1 cellular context compared by ENCODE assay signal in genomic region chr16:5042574-5043171, GRCh38.
TF ChIP-seq lines count a peak whose summit lies in the region.

No MANE protein-coding gene starts in this region.

TF ChIP-seq in HepG2, 621 proteins besides CTCF, POLR2A, EP300 and RAD21 (continued from another document and continues in another):
- TF ChIP-seq ZNF333 (CRISPR knock-in tag; IDR thresholded peaks at IDR 0.05; ENCODE audit: borderline replicate concordance) (no peak), ZNF317 (CRISPR knock-in tag; IDR thresholded peaks at IDR 0.05) (no peak), ZBTB2 (CRISPR knock-in tag; IDR thresholded peaks at IDR 0.05; ENCODE audit: low read depth) (no peak), ZEB1 (IDR thresholded peaks at IDR 0.05; ENCODE audit: insufficient replicate concordance, low read depth) (no peak), ZNF274 (CRISPR knock-in tag; IDR thresholded peaks at IDR 0.05) (no peak), ZBTB42 (CRISPR knock-in tag; IDR thresholded peaks at IDR 0.05) (no peak), JUN (CRISPR knock-in tag; IDR thresholded peaks at IDR 0.05) (peak; percentile 22; the same call in 1 of the 2 replicates), GMEB1 (CRISPR knock-in tag; IDR thresholded peaks at IDR 0.05; ENCODE audit: borderline replicate concordance) (no peak), ZNF709 (CRISPR knock-in tag; IDR thresholded peaks at IDR 0.05) (no peak), ZFP36L2 (CRISPR knock-in tag; IDR thresholded peaks at IDR 0.05) (no peak), ATRX (CRISPR knock-in tag; IDR thresholded peaks at IDR 0.05; ENCODE audit: borderline replicate concordance) (no peak), HNRNPL (IDR thresholded peaks at IDR 0.05; ENCODE audit: low read depth, low read length) (no peak), HNF1B (CRISPR knock-in tag; IDR thresholded peaks at IDR 0.05) (0 out of 2 replicates have a peak, but pooled peaks have one; percentile 55), ZNF607 (CRISPR knock-in tag; IDR thresholded peaks at IDR 0.05; ENCODE audit: borderline replicate concordance) (no peak), GATA4 (IDR thresholded peaks at IDR 0.05; ENCODE audit: borderline replicate concordance, low read depth) (no peak), DR1 (CRISPR knock-in tag; IDR thresholded peaks at IDR 0.05) (no peak), TOPORS (CRISPR knock-in tag; IDR thresholded peaks at IDR 0.05) (no peak), AFF4 (CRISPR knock-in tag; IDR thresholded peaks at IDR 0.05) (no peak), TRIM24 (CRISPR knock-in tag; IDR thresholded peaks at IDR 0.05) (no peak), FOXM1 (CRISPR knock-in tag; IDR thresholded peaks at IDR 0.05) (no peak), HIC2 (CRISPR knock-in tag; IDR thresholded peaks at IDR 0.05; ENCODE audit: low read depth) (no peak), ZBTB37 (CRISPR knock-in tag; IDR thresholded peaks at IDR 0.05) (no peak), BRCA1 (CRISPR knock-in tag; IDR thresholded peaks at IDR 0.05) (no peak), AHR (CRISPR knock-in tag; IDR thresholded peaks at IDR 0.05) (no peak), PLSCR1 (CRISPR knock-in tag; IDR thresholded peaks at IDR 0.05; ENCODE audit: borderline replicate concordance) (no peak), ZNF605 (CRISPR knock-in tag; IDR thresholded peaks at IDR 0.05) (peak; percentile 63; the same call in 1 of the 2 replicates), ZBTB25 (CRISPR knock-in tag; IDR thresholded peaks at IDR 0.05) (no peak), MYC (CRISPR knock-in tag; IDR thresholded peaks at IDR 0.05; ENCODE audit: borderline replicate concordance) (peak; percentile 27; the same call in 1 of the 2 replicates), ZNF879 (CRISPR knock-in tag; IDR thresholded peaks at IDR 0.05) (no peak), ZKSCAN8 (CRISPR knock-in tag; IDR thresholded peaks at IDR 0.05; ENCODE audit: borderline replicate concordance) (0 out of 2 replicates have a peak, but pooled peaks have one; percentile 33), ZBTB49 (CRISPR knock-in tag; IDR thresholded peaks at IDR 0.05; ENCODE audit: borderline replicate concordance) (no peak), MXD4 (CRISPR knock-in tag; IDR thresholded peaks at IDR 0.05) (no peak), ZNF839 (CRISPR knock-in tag; IDR thresholded peaks at IDR 0.05; ENCODE audit: borderline replicate concordance) (no peak), CSRNP2 (CRISPR knock-in tag; conservative IDR thresholded peaks at IDR 0.05; ENCODE audit: low read depth) (no peak), REPIN1 (CRISPR knock-in tag; IDR thresholded peaks at IDR 0.05; ENCODE audit: borderline replicate concordance, low read depth) (0 out of 2 replicates have a peak, but pooled peaks have one; percentile 11), KDM5B (CRISPR knock-in tag; IDR thresholded peaks at IDR 0.05; ENCODE audit: borderline replicate concordance) (0 out of 2 replicates have a peak, but pooled peaks have one; percentile 2)
